ENCODE assay signal across 11 cellular contexts in genomic region chr12:54980341-54980740, GRCh38. TPM values are rescaled to one million over a fixed set of nuclear protein-coding genes. Genes with fewer than 3 reads are reported as not detected.
DNase-seq lines count a peak whose midpoint lies in the region; ATAC-seq and TF ChIP-seq lines count a peak whose summit lies in the region.
"Had no signal": no experiment of that assay in that cellular context is flagged by ENCODE, and none has a peak within 500 bp of the region (broad histone marks: within the 10 kb centered on the region; RNA-seq: fewer than 3 reads in every experiment).

No MANE protein-coding gene starts in this region.

- H3K27me3 ChIP-seq in A673 (replicated peaks; ENCODE audit: insufficient read depth, low read depth, low read length, poor library complexity), result no peaks in the 10 kb centered on the region
- H3K27me3 ChIP-seq: gastrocnemius medialis had no signal

- intact Hi-C loops in A673 (cut with micrococcal nuclease; ENCODE audit: unreplicated experiment), result no loop called here

- H3K9me3 ChIP-seq in A673 (ENCODE audit: low read depth, low read length, poor library complexity, severe bottlenecking), result no peaks in the 10 kb centered on the region
- H3K9me3 ChIP-seq: gastrocnemius medialis, HAP-1 had no signal

- peak overlapping the region; percentile 74 for H3K4me3 Mint-ChIP-seq in activated CD8-positive, alpha-beta T cell treated with anti-CD3 and anti-CD28 coated beads, Interleukin-2, amount 10 ng/mL, durations not matched to agents 7 days and 5 days
- peak overlapping the region; percentile 78 for H3K4me3 Mint-ChIP-seq in activated naive CD8-positive, alpha-beta T cell treated with anti-CD3 and anti-CD28 coated beads, Interleukin-2, amount 10 ng/mL, durations not matched to agents 7 days and 5 days
- peak overlapping the region; percentile 67 for H3K4me3 Mint-ChIP-seq in stimulated activated effector memory CD8-positive, alpha-beta T cell treated with anti-CD3 and anti-CD28 coated beads, Interleukin-12 subunit alpha, Interleukin-12 subunit beta, amount 100 ng/mL, for 72 hours

- no peak overlapping the region for H3K27ac ChIP-seq in A673 (ENCODE audit: low read depth, low read length, poor library complexity, severe bottlenecking)
- H3K27ac ChIP-seq: gastrocnemius medialis had no signal

- H3K27me3 Mint-ChIP-seq in activated CD8-positive, alpha-beta T cell treated with anti-CD3 and anti-CD28 coated beads, Interleukin-2, amount 10 ng/mL, durations not matched to agents 7 days and 5 days (ENCODE audit: low read depth), result no peaks in the 10 kb centered on the region
- H3K27me3 Mint-ChIP-seq in activated naive CD8-positive, alpha-beta T cell treated with anti-CD3 and anti-CD28 coated beads, Interleukin-2, amount 10 ng/mL, durations not matched to agents 7 days and 5 days, result no peaks in the 10 kb centered on the region

- peak in 4 of 5 donors; percentile 26 to 42 (median 38) for DNase-seq in T-helper 1 cell
- peak; percentile 52 for DNase-seq in activated CD8-positive, alpha-beta T cell treated with anti-CD3 and anti-CD28 coated beads, Interleukin-2, amount 10 ng/mL, durations not matched to agents 7 days and 5 days
- DNase-seq in activated naive CD8-positive, alpha-beta T cell treated with anti-CD3 and anti-CD28 coated beads, Interleukin-2, amount 10 ng/mL, durations not matched to agents 7 days and 5 days, result peak; percentile 53
- no peak for DNase-seq in stimulated activated effector memory CD8-positive, alpha-beta T cell treated with anti-CD3 and anti-CD28 coated beads, Interleukin-12 subunit alpha, Interleukin-12 subunit beta, amount 100 ng/mL, for 72 hours (ENCODE audit: low spot score in 2 of 2)
- no peak for DNase-seq in effector CD8-positive, alpha-beta T cell (lab: John Stamatoyannopoulos, UW)
- DNase-seq in DMS153 (lab: John Stamatoyannopoulos, UW), result no peak
- no peak for DNase-seq in A673 (ENCODE audit: low spot score)
- DNase-seq: gastrocnemius medialis, retina had no signal

- no TSS peak for BruUV-seq in A673 (replicated peaks; lab: Mats Ljungman, UMichigan)

- POLR2A ChIA-PET in activated CD8-positive, alpha-beta T cell treated with anti-CD3 and anti-CD28 coated beads, Interleukin-2, amount 10 ng/mL, durations not matched to agents 7 days and 5 days (lab: Charles Lee), result interaction anchor here (0.6 to 1.1 kb wide), 4 partner anchors 10 to 24 kb away, joined by 3 to 5 read pairs (median 4); no protein-coding TSS in a partner anchor
- POLR2A ChIA-PET in activated naive CD8-positive, alpha-beta T cell treated with anti-CD3 and anti-CD28 coated beads, Interleukin-2, amount 10 ng/mL, durations not matched to agents 7 days and 5 days (lab: Charles Lee), result interaction anchor here (1.2 kb wide), 1 partner anchor 92 kb away, joined by 3 read pairs; no protein-coding TSS in a partner anchor
- POLR2A ChIA-PET in A673 (lab: Charles Lee; ENCODE audit: low non-redundant PET), result no interaction called here

- CTCF ChIA-PET in activated CD8-positive, alpha-beta T cell treated with anti-CD3 and anti-CD28 coated beads, Interleukin-2, amount 10 ng/mL, durations not matched to agents 7 days and 5 days (lab: Charles Lee), result interaction anchor here (1.0 to 7.5 kb wide), 9 partner anchors 11 to 231 kb away, joined by 3 to 55 read pairs (median 6); no protein-coding TSS in a partner anchor
- CTCF ChIA-PET in A673 (lab: Charles Lee), result no interaction called here

- no peak overlapping the region for H3K4me3 ChIP-seq in A673 (ENCODE audit: low read depth, low read length, poor library complexity, severe bottlenecking)
- H3K4me3 ChIP-seq: gastrocnemius medialis, HAP-1 had no signal

- H3K4me1 Mint-ChIP-seq in activated CD8-positive, alpha-beta T cell treated with anti-CD3 and anti-CD28 coated beads, Interleukin-2, amount 10 ng/mL, durations not matched to agents 7 days and 5 days (ENCODE audit: low read depth), result peaks cover 78% of the 10 kb centered on the region
- H3K4me1 Mint-ChIP-seq in activated naive CD8-positive, alpha-beta T cell treated with anti-CD3 and anti-CD28 coated beads, Interleukin-2, amount 10 ng/mL, durations not matched to agents 7 days and 5 days, result peaks cover 70% of the 10 kb centered on the region
- peaks cover 88% of the 10 kb centered on the region for H3K4me1 Mint-ChIP-seq in stimulated activated effector memory CD8-positive, alpha-beta T cell treated with anti-CD3 and anti-CD28 coated beads, Interleukin-12 subunit alpha, Interleukin-12 subunit beta, amount 100 ng/mL, for 72 hours

- no peaks in the 10 kb centered on the region for H3K36me3 ChIP-seq in A673 (ENCODE audit: insufficient read depth, low read length, poor library complexity, severe bottlenecking)
- H3K36me3 ChIP-seq: gastrocnemius medialis, HAP-1 had no signal

- H3K9me3 Mint-ChIP-seq in activated CD8-positive, alpha-beta T cell treated with anti-CD3 and anti-CD28 coated beads, Interleukin-2, amount 10 ng/mL, durations not matched to agents 7 days and 5 days (ENCODE audit: insufficient read depth), result no peaks in the 10 kb centered on the region
- no peaks in the 10 kb centered on the region for H3K9me3 Mint-ChIP-seq in activated naive CD8-positive, alpha-beta T cell treated with anti-CD3 and anti-CD28 coated beads, Interleukin-2, amount 10 ng/mL, durations not matched to agents 7 days and 5 days
- no peaks in the 10 kb centered on the region for H3K9me3 Mint-ChIP-seq in stimulated activated effector memory CD8-positive, alpha-beta T cell treated with anti-CD3 and anti-CD28 coated beads, Interleukin-12 subunit alpha, Interleukin-12 subunit beta, amount 100 ng/mL, for 72 hours

- H3K4me1 ChIP-seq in A673 (ENCODE audit: insufficient read depth, low read length, poor library complexity, severe bottlenecking), result no peaks in the 10 kb centered on the region
- H3K4me1 ChIP-seq: gastrocnemius medialis, HAP-1 had no signal

- peak; percentile 22 for ATAC-seq in activated CD8-positive, alpha-beta T cell treated with anti-CD3 and anti-CD28 coated beads, Interleukin-2, amount 10 ng/mL, durations not matched to agents 7 days and 5 days
- ATAC-seq in activated naive CD8-positive, alpha-beta T cell treated with anti-CD3 and anti-CD28 coated beads, Interleukin-2, amount 10 ng/mL, durations not matched to agents 7 days and 5 days (ENCODE audit: low read depth), result no peak
- ATAC-seq in stimulated activated effector memory CD8-positive, alpha-beta T cell treated with anti-CD3 and anti-CD28 coated beads, Interleukin-12 subunit alpha, Interleukin-12 subunit beta, amount 100 ng/mL, for 72 hours, result no peak
- no peak for ATAC-seq in HG02610 (IDR thresholded peaks at IDR 0.05; ENCODE audit: unreplicated experiment)
- ATAC-seq: gastrocnemius medialis had no signal

- peak overlapping the region; percentile 78 for H3K27ac Mint-ChIP-seq in activated CD8-positive, alpha-beta T cell treated with anti-CD3 and anti-CD28 coated beads, Interleukin-2, amount 10 ng/mL, durations not matched to agents 7 days and 5 days
- peak overlapping the region; percentile 83 for H3K27ac Mint-ChIP-seq in activated naive CD8-positive, alpha-beta T cell treated with anti-CD3 and anti-CD28 coated beads, Interleukin-2, amount 10 ng/mL, durations not matched to agents 7 days and 5 days
- H3K27ac Mint-ChIP-seq in stimulated activated effector memory CD8-positive, alpha-beta T cell treated with anti-CD3 and anti-CD28 coated beads, Interleukin-12 subunit alpha, Interleukin-12 subunit beta, amount 100 ng/mL, for 72 hours, result peak overlapping the region; percentile 88

- peaks cover 79% of the 10 kb centered on the region for H3K36me3 Mint-ChIP-seq in activated CD8-positive, alpha-beta T cell treated with anti-CD3 and anti-CD28 coated beads, Interleukin-2, amount 10 ng/mL, durations not matched to agents 7 days and 5 days (ENCODE audit: low read depth)
- peaks cover 61% of the 10 kb centered on the region for H3K36me3 Mint-ChIP-seq in activated naive CD8-positive, alpha-beta T cell treated with anti-CD3 and anti-CD28 coated beads, Interleukin-2, amount 10 ng/mL, durations not matched to agents 7 days and 5 days
- peaks cover 85% of the 10 kb centered on the region for H3K36me3 Mint-ChIP-seq in stimulated activated effector memory CD8-positive, alpha-beta T cell treated with anti-CD3 and anti-CD28 coated beads, Interleukin-12 subunit alpha, Interleukin-12 subunit beta, amount 100 ng/mL, for 72 hours

- no peak for TF ChIP-seq CTCF in A673 (conservative IDR thresholded peaks at IDR 0.05; ENCODE audit: low read depth, low read length)

RNA-seq across cellular contexts. Expression of gene TESPA1, which starts 4.2 kb away (rescaled TPM):
- total RNA-seq in activated CD8-positive, alpha-beta T cell treated with anti-CD3 and anti-CD28 coated beads, Interleukin-2, amount 10 ng/mL, durations not matched to agents 7 days and 5 days, result 10 to 100 TPM; 81.0 to 84.6 TPM
- 100 to 1,000 TPM; 105 to 112 TPM for total RNA-seq in activated naive CD8-positive, alpha-beta T cell treated with anti-CD3 and anti-CD28 coated beads, Interleukin-2, amount 10 ng/mL, durations not matched to agents 7 days and 5 days
- total RNA-seq in A673 (2021), result not detected in 2 replicates

RNA-seq across cellular contexts. Expression of gene NEUROD4, which starts 39.4 kb away (rescaled TPM):
- total RNA-seq in activated CD8-positive, alpha-beta T cell treated with anti-CD3 and anti-CD28 coated beads, Interleukin-2, amount 10 ng/mL, durations not matched to agents 7 days and 5 days, result not detected
- total RNA-seq in activated naive CD8-positive, alpha-beta T cell treated with anti-CD3 and anti-CD28 coated beads, Interleukin-2, amount 10 ng/mL, durations not matched to agents 7 days and 5 days, result not detected
- total RNA-seq in A673 (2021), result not detected in 2 replicates
- total RNA-seq: gastrocnemius medialis had no signal

Comparison
In these comparisons a context has a peak if more than half of its experiments do, and no peak if none do; other contexts are left out.
1. DNase-seq: peak in T-helper 1 cell (4 of 5), activated CD8-positive, alpha-beta T cell treated with anti-CD3 and anti-CD28 coated beads, Interleukin-2, amount 10 ng/mL, durations not matched to agents 7 days and 5 days (single experiment) and activated naive CD8-positive, alpha-beta T cell treated with anti-CD3 and anti-CD28 coated beads, Interleukin-2, amount 10 ng/mL, durations not matched to agents 7 days and 5 days (single experiment); none in stimulated activated effector memory CD8-positive, alpha-beta T cell treated with anti-CD3 and anti-CD28 coated beads, Interleukin-12 subunit alpha, Interleukin-12 subunit beta, amount 100 ng/mL, for 72 hours (0 of 2), effector CD8-positive, alpha-beta T cell (single experiment), DMS153 (single experiment) and A673 (single experiment).
2. RNA of gene TESPA1, which starts 4.2 kb away (total RNA-seq): 105 to 112 TPM in activated naive CD8-positive, alpha-beta T cell treated with anti-CD3 and anti-CD28 coated beads, Interleukin-2, amount 10 ng/mL, durations not matched to agents 7 days and 5 days and 81.0 to 84.6 TPM in activated CD8-positive, alpha-beta T cell treated with anti-CD3 and anti-CD28 coated beads, Interleukin-2, amount 10 ng/mL, durations not matched to agents 7 days and 5 days; not detected in A673; every median in the first group is over 10 times any median in the second.
3. Peak in every context shown above with its lines, with median percentiles within 50 percentile points of each other: H3K27ac Mint-ChIP-seq and H3K4me3 Mint-ChIP-seq.